ENCODE assay signal across 23 cellular contexts in the genomic region with DNA sequence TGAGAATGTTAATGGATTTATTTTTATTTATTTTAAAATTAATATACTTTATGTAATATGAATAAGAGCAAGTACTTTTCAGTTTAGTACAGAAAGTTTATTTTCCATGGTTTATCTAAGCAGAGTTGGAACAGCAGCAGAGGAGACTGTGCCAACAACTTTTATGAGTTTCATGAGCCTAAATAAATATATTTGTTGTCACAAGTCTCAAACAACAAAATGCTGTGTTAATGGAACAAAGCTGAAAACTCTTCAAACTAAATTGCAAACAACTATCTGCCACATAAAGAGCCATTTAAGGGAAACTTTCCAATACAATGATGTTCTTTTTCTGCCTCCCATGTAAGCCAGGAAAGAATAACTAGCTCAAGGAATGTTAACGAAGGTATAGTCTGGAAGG.
"Had no signal": no experiment of that assay in that cellular context is flagged by ENCODE, and none has a peak within 500 bp of the region (broad histone marks: within the 10 kb centered on the region; RNA-seq: fewer than 3 reads in every experiment).

No MANE protein-coding gene starts in this region.

- H2AFZ ChIP-seq: hepatocyte had no signal

- H3K27me3 Mint-ChIP-seq: naive thymus-derived CD4-positive, alpha-beta T cell; progenitor cell of endocrine pancreas had no signal

- H3K9me3 ChIP-seq: ovary had no signal

- H3K36me3 ChIP-seq: ovary, stomach had no signal

- H3K9me3 Mint-ChIP-seq: neural crest cell had no signal

- H3K4me2 ChIP-seq: hepatocyte had no signal

- H3K79me2 ChIP-seq: hepatocyte had no signal

- H3K27me3 ChIP-seq: hepatocyte, ovary, stomach had no signal

- H3K4me1 ChIP-seq: stomach had no signal

- ATAC-seq: esophagus mucosa; left cardiac atrium; left ventricle myocardium superior; naive thymus-derived CD4-positive, alpha-beta T cell; right cardiac atrium had no signal

- DNase-seq: effector CD4-positive, alpha-beta T cell; endodermal cell; foreskin fibroblast; kidney; left cardiac atrium; left ventricle myocardium superior; mesendoderm; naive thymus-derived CD4-positive, alpha-beta T cell; nucleus accumbens; ovary; right cardiac atrium; small intestine; stimulated activated CD4-positive, alpha-beta T cell treated with anti-CD3 and anti-CD28 coated beads, Interleukin-12 subunit alpha, Interleukin-12 subunit beta, amount 100 ng/mL, for 4 hours; stimulated activated naive CD4-positive, alpha-beta T cell; stomach; substantia nigra; trophoblast cell had no signal

- H3K4me3 Mint-ChIP-seq: endodermal cell; naive thymus-derived CD4-positive, alpha-beta T cell; neural crest cell had no signal

- H3K36me3 Mint-ChIP-seq: naive thymus-derived CD4-positive, alpha-beta T cell had no signal

- H3K27ac Mint-ChIP-seq: endodermal cell; naive thymus-derived CD4-positive, alpha-beta T cell; progenitor cell of endocrine pancreas had no signal

- H3K27ac ChIP-seq: coronary artery, ovary, stomach had no signal

- FAIRE-seq: kidney, small intestine had no signal

- H3K4me1 Mint-ChIP-seq: endodermal cell; naive thymus-derived CD4-positive, alpha-beta T cell had no signal

- H3K4me3 ChIP-seq: coronary artery, hepatocyte, lung, ovary, stomach had no signal
